ENCODE assay signal across 10 cellular contexts in the genomic region with DNA sequence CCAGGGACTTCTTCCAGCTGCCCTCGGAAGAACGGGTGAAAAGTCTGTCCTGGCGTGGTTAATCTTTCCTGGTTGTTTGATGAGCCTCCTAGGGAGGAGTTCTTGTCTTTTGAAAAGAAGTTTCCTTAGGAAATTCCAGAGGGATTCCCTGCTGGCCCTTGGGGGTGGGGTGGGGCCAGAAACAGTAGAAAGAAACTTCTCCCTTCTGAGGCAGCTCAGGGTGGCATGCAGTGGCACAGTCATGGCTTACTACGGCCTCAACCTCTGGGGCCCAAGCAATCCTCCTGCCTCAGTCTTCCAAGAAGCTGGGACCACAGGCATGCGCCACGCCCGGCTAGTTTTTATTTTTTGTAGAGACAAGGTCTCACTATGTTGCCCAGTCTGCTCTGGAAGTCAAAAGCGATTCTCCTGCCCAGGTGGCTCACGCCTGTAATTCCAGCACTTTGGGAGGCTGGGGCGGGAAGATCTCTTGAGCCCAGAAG. TPM values are rescaled to one million over a fixed set of nuclear protein-coding genes. Genes with fewer than 3 reads are reported as not detected.
A peak's percentile ranks its signal among the peaks of the same experiment; 100 is the strongest.
DNase-seq lines count a peak whose midpoint lies in the region; ATAC-seq and TF ChIP-seq lines count a peak whose summit lies in the region.
"Had no signal": no experiment of that assay in that cellular context is flagged by ENCODE, and none has a peak within 500 bp of the region (broad histone marks: within the 10 kb centered on the region; RNA-seq: fewer than 3 reads in every experiment).

No MANE protein-coding gene starts in this region.

- H3K9me3 ChIP-seq in SK-N-SH, result no peaks in the 10 kb centered on the region
- no peaks in the 10 kb centered on the region for H3K9me3 ChIP-seq in smooth muscle cell (replicated peaks; ENCODE audit: low read depth)

- peaks cover 28% of the 10 kb centered on the region for H3K79me2 ChIP-seq in SK-N-SH (ENCODE audit: insufficient read depth)
- H3K79me2 ChIP-seq in smooth muscle cell (ENCODE audit: low read depth), result peaks cover 16% of the 10 kb centered on the region

- TF ChIP-seq CTCF in SK-N-SH (IDR thresholded peaks at IDR 0.05) (no peak), activated B cell treated with CpG ODN at 0.5 μM for 24 hours (IDR thresholded peaks at IDR 0.05) (no peak), foreskin fibroblast (IDR thresholded peaks at IDR 0.05; ENCODE audit: low read depth, low read length) (no peak), smooth muscle cell (IDR thresholded peaks at IDR 0.05; ENCODE audit: borderline replicate concordance, insufficient read depth, poor library complexity, severe bottlenecking) (no peak), GM10248 (IDR thresholded peaks at IDR 0.05; ENCODE audit: control extremely low read depth, extremely low read depth, low read depth, missing control alignments) (no peak)

- H3K27me3 Mint-ChIP-seq in activated B cell treated with CpG ODN at 0.5 μM for 24 hours, result no peaks in the 10 kb centered on the region

- no peak overlapping the region for H3K27ac ChIP-seq in SK-N-SH (ENCODE audit: low read depth in 2 of 2, low read length in 1 of 2)
- no peak overlapping the region for H3K27ac ChIP-seq in smooth muscle cell (ENCODE audit: low read depth)
- H3K27ac ChIP-seq: 22Rv1 had no signal

- no peak for TF ChIP-seq RAD21 in SK-N-SH (IDR thresholded peaks at IDR 0.05; ENCODE audit: low read length)

- H3K9me2 ChIP-seq in SK-N-SH, result no peaks in the 10 kb centered on the region

- intact Hi-C loops in activated B cell treated with CpG ODN at 0.5 μM for 24 hours (cut with micrococcal nuclease), result no loop called here

- H3K27ac Mint-ChIP-seq in activated B cell treated with CpG ODN at 0.5 μM for 24 hours, result peak overlapping the region; percentile 79

- DNase-seq in SK-N-SH (no peak), activated B cell treated with CpG ODN at 0.5 μM for 24 hours (no peak), foreskin fibroblast (no peak), smooth muscle cell (lab: John Stamatoyannopoulos, UW; ENCODE audit: unreplicated experiment) (no peak), GM10248 (ENCODE audit: extremely low spot score) (no peak), HK-2 (ENCODE audit: unreplicated experiment) (no peak)
- DNase-seq: dermis blood vessel endothelial cell had no signal

- no peaks in the 10 kb centered on the region for H3K9me3 Mint-ChIP-seq in activated B cell treated with CpG ODN at 0.5 μM for 24 hours

- 92% methylated on average over 10 of the region's 10 CpGs for WGBS in SK-N-SH (ENCODE audit: low lambda C conversion rate)
- WGBS in smooth muscle cell (ENCODE audit: low lambda C conversion rate), result 57% methylated on average over 10 of the region's 10 CpGs

- CTCF ChIA-PET in SK-N-SH (lab: Yijun Ruan, JAX) (no interaction called here), activated B cell treated with CpG ODN at 0.5 μM for 24 hours (lab: Charles Lee) (no interaction called here), GM10248 (lab: Yijun Ruan, JAX) (no interaction called here)

- peaks cover 32% of the 10 kb centered on the region for H3K36me3 Mint-ChIP-seq in activated B cell treated with CpG ODN at 0.5 μM for 24 hours (ENCODE audit: low read depth)

- peak overlapping the region; percentile 94 for H3K4me3 Mint-ChIP-seq in activated B cell treated with CpG ODN at 0.5 μM for 24 hours

- no peak overlapping the region; a peak in 1 of 4 replicates for H3K4me3 ChIP-seq in SK-N-SH (ENCODE audit: low read depth in 2 of 2, low read length in 1 of 2)
- H3K4me3 ChIP-seq in foreskin fibroblast (ENCODE audit: low read depth in 1 of 2, low read length in 2 of 2), result peak overlapping the region; percentile 78 to 82
- peak overlapping the region; percentile 83 for H3K4me3 ChIP-seq in smooth muscle cell

- H3K36me3 ChIP-seq in SK-N-SH (replicated peaks in 1 of 2; ENCODE audit: control insufficient read depth in 1 of 2, insufficient read depth in 2 of 2, low read length in 1 of 2) (peaks cover 0 to 25% of the 10 kb centered on the region in 2 experiments), smooth muscle cell (ENCODE audit: low read depth) (no peaks in the 10 kb centered on the region)

- H3K27me3 ChIP-seq in SK-N-SH (ENCODE audit: insufficient read depth) (no peaks in the 10 kb centered on the region), smooth muscle cell (ENCODE audit: low read depth) (no peaks in the 10 kb centered on the region)

- H2AFZ ChIP-seq in SK-N-SH (ENCODE audit: low read depth) (no peak overlapping the region), smooth muscle cell (ENCODE audit: low read depth) (no peak overlapping the region)

- no peaks in the 10 kb centered on the region for H3F3A ChIP-seq in SK-N-SH (replicated peaks; ENCODE audit: insufficient read depth)
- no peaks in the 10 kb centered on the region for H3F3A ChIP-seq in smooth muscle cell (ENCODE audit: low read depth)

- POLR2A ChIA-PET in SK-N-SH (lab: Yijun Ruan, JAX) (interaction anchor here (2.1 kb wide), 1 partner anchor 152 kb away, joined by 9 read pairs; a partner anchor contains a TSS), activated B cell treated with CpG ODN at 0.5 μM for 24 hours (lab: Charles Lee) (interaction anchor here (0.8 to 3.9 kb wide), 6 partner anchors 9 to 231 kb away, joined by 3 to 26 read pairs (median 10); a partner anchor contains a TSS), GM10248 (lab: Yijun Ruan, JAX) (no interaction called here)

- peak overlapping the region; percentile 89 for H3K4me2 ChIP-seq in SK-N-SH
- H3K4me2 ChIP-seq in smooth muscle cell, result peak overlapping the region; percentile 95

- no peak for ATAC-seq in SK-N-SH treated with all-trans-retinoic acid at 6 μM for 48 hours
- ATAC-seq in activated B cell treated with CpG ODN at 0.5 μM for 24 hours (ENCODE audit: low read depth), result no peak
- no peak for ATAC-seq in HG03565 (IDR thresholded peaks at IDR 0.05; ENCODE audit: unreplicated experiment)

- no peak for TF ChIP-seq EP300 in SK-N-SH (IDR thresholded peaks at IDR 0.05; ENCODE audit: borderline replicate concordance in 1 of 2, low read depth in 1 of 2, low read length in 1 of 2)

- no peak overlapping the region for H3K9ac ChIP-seq in SK-N-SH
- H3K9ac ChIP-seq in smooth muscle cell (ENCODE audit: low read depth), result no peak overlapping the region

- peaks cover 47% of the 10 kb centered on the region for H3K4me1 Mint-ChIP-seq in activated B cell treated with CpG ODN at 0.5 μM for 24 hours

- H3K4me1 ChIP-seq in SK-N-SH (ENCODE audit: control insufficient read depth in 1 of 2, insufficient read depth in 2 of 2, low read depth in 1 of 2, low read length in 1 of 2) (peaks cover 0 to 4% of the 10 kb centered on the region in 2 experiments; a peak in 1 of 4 replicates), smooth muscle cell (ENCODE audit: low read depth) (peaks cover 9% of the 10 kb centered on the region)

- H4K20me1 ChIP-seq in SK-N-SH (ENCODE audit: insufficient read depth), result no peaks in the 10 kb centered on the region
- no peaks in the 10 kb centered on the region for H4K20me1 ChIP-seq in smooth muscle cell (ENCODE audit: low read depth)

TF ChIP-seq in SK-N-SH, 30 proteins besides CTCF, POLR2A, EP300 and RAD21 (continues in another document):
- no peak for TF ChIP-seq CHD2 (IDR thresholded peaks at IDR 0.05; ENCODE audit: low read length, partially characterized antibody)

TF ChIP-seq in SK-N-SH treated with all-trans-retinoic acid at 6 μM for 48 hours, 23 proteins besides CTCF, POLR2A, EP300 and RAD21 (continues in another document):
- TF ChIP-seq ZNF70 (CRISPR knock-in tag; IDR thresholded peaks at IDR 0.05) (no peak), SNAI2 (CRISPR knock-in tag; IDR thresholded peaks at IDR 0.05) (no peak), CSDC2 (CRISPR knock-in tag; IDR thresholded peaks at IDR 0.05) (no peak), OSR1 (CRISPR knock-in tag; IDR thresholded peaks at IDR 0.05) (no peak)
- TF ChIP-seq, protein P1, sequence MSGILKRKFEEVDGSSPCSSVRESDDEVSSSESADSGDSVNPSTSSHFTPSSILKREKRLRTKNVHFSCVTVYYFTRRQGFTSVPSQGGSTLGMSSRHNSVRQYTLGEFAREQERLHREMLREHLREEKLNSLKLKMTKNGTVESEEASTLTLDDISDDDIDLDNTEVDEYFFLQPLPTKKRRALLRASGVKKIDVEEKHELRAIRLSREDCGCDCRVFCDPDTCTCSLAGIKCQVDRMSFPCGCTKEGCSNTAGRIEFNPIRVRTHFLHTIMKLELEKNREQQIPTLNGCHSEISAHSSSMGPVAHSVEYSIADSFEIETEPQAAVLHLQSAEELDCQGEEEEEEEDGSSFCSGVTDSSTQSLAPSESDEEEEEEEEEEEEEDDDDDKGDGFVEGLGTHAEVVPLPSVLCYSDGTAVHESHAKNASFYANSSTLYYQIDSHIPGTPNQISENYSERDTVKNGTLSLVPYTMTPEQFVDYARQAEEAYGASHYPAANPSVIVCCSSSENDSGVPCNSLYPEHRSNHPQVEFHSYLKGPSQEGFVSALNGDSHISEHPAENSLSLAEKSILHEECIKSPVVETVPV (CRISPR knock-in tag; IDR thresholded peaks at IDR 0.05), result no peak

RNA-seq across cellular contexts. Expression of a gene that starts 1.5 kb away (rescaled TPM):
- polyA plus RNA-seq in SK-N-SH (2012; rRNA removed) (2.4 and 3.8 TPM in 2 replicates), smooth muscle cell (0.83 and 2.8 TPM in 2 replicates)
- polyA plus RNA-seq in SK-N-SH (2012; cell fraction: cytosol; rRNA removed), result 2.6 and 3.2 TPM in 2 replicates
- 3.0 and 5.6 TPM in 2 replicates for polyA plus RNA-seq in SK-N-SH (2012; cell fraction: nucleus; rRNA removed)
- total RNA-seq in activated B cell treated with CpG ODN at 0.5 μM for 24 hours (45.6 and 52.6 TPM in 2 replicates), smooth muscle cell (5.4 and 6.6 TPM in 2 replicates)

RNA-seq across cellular contexts. Expression of a gene that starts 6.6 kb away (rescaled TPM):
- polyA plus RNA-seq in SK-N-SH (2012; rRNA removed) (49.6 and 67.9 TPM in 2 replicates), smooth muscle cell (51.4 and 57.3 TPM in 2 replicates)
- 15.5 and 24.3 TPM in 2 replicates for polyA plus RNA-seq in SK-N-SH (2012; cell fraction: cytosol; rRNA removed)
- 367 and 465 TPM in 2 replicates for polyA plus RNA-seq in SK-N-SH (2012; cell fraction: nucleus; rRNA removed)
- total RNA-seq in activated B cell treated with CpG ODN at 0.5 μM for 24 hours (125 and 135 TPM in 2 replicates), smooth muscle cell (48.1 and 51.7 TPM in 2 replicates)

RNA-seq across cellular contexts. Expression of a gene that starts 26.7 kb away (rescaled TPM):
- polyA plus RNA-seq in SK-N-SH (2012; rRNA removed), result 5.3 and 6.3 TPM in 2 replicates
- polyA plus RNA-seq in SK-N-SH (2012; cell fraction: cytosol; rRNA removed), result 2.4 and 3.9 TPM in 2 replicates
- 40.0 and 43.5 TPM in 2 replicates for polyA plus RNA-seq in SK-N-SH (2012; cell fraction: nucleus; rRNA removed)
- 129 and 130 TPM in 2 replicates for total RNA-seq in activated B cell treated with CpG ODN at 0.5 μM for 24 hours
- 3.9 and 8.0 TPM in 2 replicates for total RNA-seq in smooth muscle cell
- polyA plus RNA-seq in smooth muscle cell, result 19.5 and 19.8 TPM in 2 replicates

RNA-seq across cellular contexts. Expression of a gene that starts 42.1 kb away (rescaled TPM):
- polyA plus RNA-seq in SK-N-SH (2012; rRNA removed), result 4.3 and 4.5 TPM in 2 replicates
- polyA plus RNA-seq in SK-N-SH (2012; cell fraction: cytosol; rRNA removed), result 1.1 and 1.7 TPM in 2 replicates
- 33.9 and 35.0 TPM in 2 replicates for polyA plus RNA-seq in SK-N-SH (2012; cell fraction: nucleus; rRNA removed)
- total RNA-seq in activated B cell treated with CpG ODN at 0.5 μM for 24 hours, result 29.0 and 33.7 TPM in 2 replicates
- 13.2 and 15.1 TPM in 2 replicates for total RNA-seq in smooth muscle cell
- 20.1 and 24.5 TPM in 2 replicates for polyA plus RNA-seq in smooth muscle cell

RNA-seq across cellular contexts. Expression of a gene that starts 51.6 kb away (rescaled TPM):
- 5.1 and 6.4 TPM in 2 replicates for polyA plus RNA-seq in SK-N-SH (2012; rRNA removed)
- 1.7 and 2.7 TPM in 2 replicates for polyA plus RNA-seq in SK-N-SH (2012; cell fraction: cytosol; rRNA removed)
- 22.9 and 27.6 TPM in 2 replicates for polyA plus RNA-seq in SK-N-SH (2012; cell fraction: nucleus; rRNA removed)
- total RNA-seq in activated B cell treated with CpG ODN at 0.5 μM for 24 hours, result 19.4 and 21.8 TPM in 2 replicates
- total RNA-seq in smooth muscle cell, result 2.5 TPM in 1 of 2 replicates, not detected in the other
- polyA plus RNA-seq in smooth muscle cell, result 1.7 and 4.5 TPM in 2 replicates
- total RNA-seq: dermis blood vessel endothelial cell had no signal

Comparison
In these comparisons a context has a peak if more than half of its experiments do, and no peak if none do; other contexts are left out.
1. H3K4me3 ChIP-seq: peak in foreskin fibroblast (2 of 2) and smooth muscle cell (single experiment); none in SK-N-SH (0 of 2).
2. RNA of a gene that starts 26.7 kb away (total RNA-seq): 129 to 130 TPM in activated B cell treated with CpG ODN at 0.5 μM for 24 hours; 3.9 to 8.0 TPM in smooth muscle cell; every median in the first group is over 10 times any median in the second.